Comparison of ENCODE assay signal across 11 cellular contexts in genomic region chr20:59004493-59004762, GRCh38. TPM values are rescaled to one million over a fixed set of nuclear protein-coding genes. Genes with fewer than 3 reads are reported as not detected.
DNase-seq lines count a peak whose midpoint lies in the region; ATAC-seq, FAIRE-seq and TF ChIP-seq lines count a peak whose summit lies in the region.
"Had no signal": no experiment of that assay in that cellular context is flagged by ENCODE, and none has a peak within 500 bp of the region (broad histone marks: within the 10 kb centered on the region; RNA-seq: fewer than 3 reads in every experiment).

No MANE protein-coding gene starts in this region.

- H4K8ac ChIP-seq in H1 (ENCODE audit: extremely low read depth, insufficient read depth, low read length): no peak overlapping the region

- POLR2A ChIA-PET in H1 (lab: Charles Lee; ENCODE audit: partially characterized antibody): no interaction called here

- H3K36me3 ChIP-seq in H1 (ENCODE audit: control insufficient read depth in 2 of 4, insufficient read depth in 4 of 4, low read length in 3 of 4): no peaks in the 10 kb centered on the region
- H3K36me3 ChIP-seq: cardiac muscle cell had no signal

- CTCF ChIA-PET in H1 (lab: Charles Lee; ENCODE audit: partially characterized antibody): interaction anchor here (1.2 kb wide), 1 partner anchor 121 kb away, joined by 4 read pairs; no protein-coding TSS in a partner anchor

- H4K5ac ChIP-seq in H1 (ENCODE audit: insufficient read length, low read depth, low read length): no peak overlapping the region

- no peak overlapping the region for H3K4me2 ChIP-seq in H1 (ENCODE audit: insufficient read depth in 1 of 2, low read depth in 2 of 2, low read length in 2 of 2)

- no peak overlapping the region for H2BK12ac ChIP-seq in H1 (ENCODE audit: low read depth, low read length)

- peaks cover 0 to 6% of the 10 kb centered on the region in 2 experiments for H4K20me1 ChIP-seq in H1 (replicated peaks in 1 of 2; ENCODE audit: control insufficient read depth in 1 of 2, insufficient read depth in 2 of 2, low read length in 2 of 2)

- no peak overlapping the region for H3K27ac ChIP-seq in H1 (ENCODE audit: low read depth, low read length)
- H3K27ac ChIP-seq: cardiac muscle cell had no signal

- H2BK5ac ChIP-seq in H1 (ENCODE audit: low read depth, low read length): no peak overlapping the region

- peaks cover 0 to 12% (median 5%) of the 10 kb centered on the region in 4 experiments; a peak in 3 of 7 replicates for H3K27me3 ChIP-seq in H1 (replicated peaks in 1 of 4; ENCODE audit: control insufficient read depth in 3 of 4, extremely low read depth in 1 of 4, insufficient read depth in 3 of 4, low read length in 3 of 4)
- H3K27me3 ChIP-seq: cardiac muscle cell had no signal

- H3K4me1 ChIP-seq in H1 (replicated peaks in 1 of 4; ENCODE audit: control insufficient read depth in 3 of 4, insufficient read depth in 4 of 4, low read length in 3 of 4): peaks cover 0 to 8% (median 5%) of the 10 kb centered on the region in 4 experiments; a peak in 3 of 7 replicates

- no peak overlapping the region for H3K4ac ChIP-seq in H1 (replicated peaks; ENCODE audit: insufficient read length, low read depth, low read length)

- peaks cover 33% of the 10 kb centered on the region for H3K4me1 Mint-ChIP-seq in activated CD4-positive, alpha-beta T cell treated with anti-CD3 and anti-CD28 coated beads, Interleukin-2, amount 10 ng/mL, durations not matched to agents 24 days and 14 days

- no peaks in the 10 kb centered on the region for H3K9me3 ChIP-seq in H1 (ENCODE audit: insufficient read depth in 2 of 2, low read depth in 1 of 2, low read length in 1 of 2)

- no peak for TF ChIP-seq CTCF in H1 (IDR thresholded peaks at IDR 0.05; ENCODE audit: control extremely low read depth in 1 of 3, insufficient read depth in 1 of 3, low read depth in 1 of 3, low read length in 3 of 3)
- no peak for TF ChIP-seq CTCF in GM10266 (IDR thresholded peaks at IDR 0.05; ENCODE audit: control insufficient read depth, insufficient read depth, low read depth, missing control alignments)

- H3K14ac ChIP-seq in H1 (ENCODE audit: insufficient read length): no peak overlapping the region

- peak overlapping the region; percentile 26 for H3K56ac ChIP-seq in H1 (replicated peaks; ENCODE audit: insufficient read length, low read depth, low read length)

- no peak overlapping the region for H3K18ac ChIP-seq in H1 (ENCODE audit: extremely low read depth, low read length)

- H2AK5ac ChIP-seq in H1 (ENCODE audit: low read depth, low read length): no peak overlapping the region

- ATAC-seq in HG02840 (IDR thresholded peaks at IDR 0.05; ENCODE audit: low FRiP score, unreplicated experiment): no peak
- ATAC-seq: Panc1 had no signal

- no peak overlapping the region for H2AFZ ChIP-seq in H1 (ENCODE audit: low read length)

- TF ChIP-seq EP300 in H1 (IDR thresholded peaks at IDR 0.05; ENCODE audit: borderline replicate concordance in 1 of 2, low read depth in 2 of 2, low read length in 2 of 2): no peak

- H3K9ac ChIP-seq in H1 (replicated peaks in 1 of 4; ENCODE audit: extremely low read depth in 1 of 4, low read depth in 3 of 4, low read length in 3 of 4): no peak overlapping the region

- peak overlapping the region; percentile 91 for H3K27ac Mint-ChIP-seq in activated CD4-positive, alpha-beta T cell treated with anti-CD3 and anti-CD28 coated beads, Interleukin-2, amount 10 ng/mL, durations not matched to agents 24 days and 14 days

- no peak overlapping the region for H3K4me3 ChIP-seq in H1 (ENCODE audit: extremely low read depth in 1 of 4, insufficient read depth in 2 of 4, low read depth in 3 of 4, low read length in 4 of 4)
- H3K4me3 ChIP-seq: cardiac muscle cell had no signal

- intact Hi-C loops in activated CD4-positive, alpha-beta T cell treated with anti-CD3 and anti-CD28 coated beads, Interleukin-2, amount 10 ng/mL, durations not matched to agents 24 days and 14 days (cut with micrococcal nuclease): no loop called here

- peak; percentile 9 for FAIRE-seq in GM12891 (lab: Jason Lieb, UNC)
- no peak for FAIRE-seq in H1 (lab: Jason Lieb, UNC)

- H2BK20ac ChIP-seq in H1 (ENCODE audit: low read length): no peak overlapping the region

- no peaks in the 10 kb centered on the region for H3K27me3 Mint-ChIP-seq in activated CD4-positive, alpha-beta T cell treated with anti-CD3 and anti-CD28 coated beads, Interleukin-2, amount 10 ng/mL, durations not matched to agents 24 days and 14 days

- H3K36me3 Mint-ChIP-seq in activated CD4-positive, alpha-beta T cell treated with anti-CD3 and anti-CD28 coated beads, Interleukin-2, amount 10 ng/mL, durations not matched to agents 24 days and 14 days (ENCODE audit: low read depth): peaks cover 26% of the 10 kb centered on the region

- 83% methylated on average over 4 of the region's 4 CpGs; no CpG with 5 or more reads in 1 of the 2 experiments for WGBS in H1 (ENCODE audit: extremely low coverage in 1 of 2, insufficient coverage in 1 of 2, insufficient read length in 1 of 2, insufficient replicate concordance in 2 of 2, low coverage in 1 of 2, low lambda C conversion rate in 2 of 2, missing lambda C conversion rate in 1 of 2), 2 experiments

- no peak overlapping the region for H2BK120ac ChIP-seq in H1 (replicated peaks; ENCODE audit: low read depth, low read length)

- no peak overlapping the region for H4K91ac ChIP-seq in H1 (replicated peaks; ENCODE audit: insufficient read length, low read length)

- no peaks in the 10 kb centered on the region for H3K79me2 ChIP-seq in H1 (ENCODE audit: control insufficient read depth in 1 of 2, insufficient read depth in 2 of 2, low read length in 2 of 2)

- H2BK15ac ChIP-seq in H1 (ENCODE audit: low read length): no peak overlapping the region

- TF ChIP-seq POLR2A in GM12891 (IDR thresholded peaks at IDR 0.05; ENCODE audit: low read depth, low read length): no peak
- no peak for TF ChIP-seq POLR2A in H1 (IDR thresholded peaks at IDR 0.05; ENCODE audit: control extremely low read depth in 1 of 2, low read depth in 2 of 2, low read length in 2 of 2)

- peaks cover 2% of the 10 kb centered on the region; the same call in 1 of the 2 replicates for H3K23me2 ChIP-seq in H1 (ENCODE audit: low read depth, low read length)

- H3K4me3 Mint-ChIP-seq in activated CD4-positive, alpha-beta T cell treated with anti-CD3 and anti-CD28 coated beads, Interleukin-2, amount 10 ng/mL, durations not matched to agents 24 days and 14 days: peak overlapping the region; percentile 89

- no peaks in the 10 kb centered on the region for H3K9me3 Mint-ChIP-seq in activated CD4-positive, alpha-beta T cell treated with anti-CD3 and anti-CD28 coated beads, Interleukin-2, amount 10 ng/mL, durations not matched to agents 24 days and 14 days

- no peaks in the 10 kb centered on the region for H3K79me1 ChIP-seq in H1 (ENCODE audit: low read depth, low read length)

- DNase-seq in GM12891 (ENCODE audit: insufficient read length, low spot score) (peak; percentile 80), H1 (ENCODE audit: low read depth in 1 of 2, low spot score in 2 of 2) (no peak), NCI-H1092 treated with DMSO at 0.1 percent for 48 hours (lab: John Stamatoyannopoulos, UW) (no peak), GM10266 (ENCODE audit: extremely low spot score) (no peak), T1000 (lab: John Stamatoyannopoulos, UW) (no peak)
- DNase-seq in activated CD4-positive, alpha-beta T cell treated with anti-CD3 and anti-CD28 coated beads, Interleukin-2, amount 10 ng/mL, durations not matched to agents 24 days and 14 days: no peak
- DNase-seq in stimulated activated CD4-positive, alpha-beta T cell treated with anti-CD3 and anti-CD28 coated beads, Interleukin-1b, Interleukin-23, amount 100 ng/mL, for 48 hours: peak; percentile 50

- no peak for TF ChIP-seq RAD21 in H1 (IDR thresholded peaks at IDR 0.05 in 1 of 2, conservative IDR thresholded peaks at IDR 0.05 in 1 of 2; ENCODE audit: low read depth in 2 of 2, low read length in 2 of 2)

- no peak overlapping the region for H3K23ac ChIP-seq in H1 (ENCODE audit: insufficient read length)

RNA-seq across cellular contexts. Expression of gene CTSZ, which starts 2.6 kb away (rescaled TPM):
- 190 TPM for polyA plus RNA-seq in GM12891 (2012; ENCODE audit: low read depth, missing spikeins)
- 48.1 and 51.1 TPM in 2 replicates for total RNA-seq in activated CD4-positive, alpha-beta T cell treated with anti-CD3 and anti-CD28 coated beads, Interleukin-2, amount 10 ng/mL, durations not matched to agents 24 days and 14 days
- 32.3 and 32.8 TPM in 2 replicates for total RNA-seq in H1 (2021; fragmentation: NEBNext Ultra II Directional; extraction: Animal tissue kit (Norgen Biotek cat#: 25700))
- polyA plus RNA-seq in H1 (2011; rRNA removed): 34.0 and 37.3 TPM in 2 replicates
- polyA plus RNA-seq in H1 (2011; cell fraction: cytosol; rRNA removed): 40.6 TPM
- polyA plus RNA-seq in H1 (2011; cell fraction: nucleus; rRNA removed): 20.6 TPM
- 28.5 to 44.8 TPM (median 40.1 TPM) in 4 replicates for polyA plus RNA-seq in H1 (2012, experiment 1 of 2)
- 14.9 TPM for polyA plus RNA-seq in H1 (2012, experiment 2 of 2)
- 22.7 TPM for polyA plus RNA-seq in H1 (2013, experiment 1 of 2)
- polyA plus RNA-seq in H1 (2013, experiment 2 of 2): 28.3 TPM
- 18.3 and 24.6 TPM in 2 replicates for polyA minus RNA-seq in H1 (2011; rRNA and poly(A)+ RNA removed)
- 11.0 TPM for polyA minus RNA-seq in H1 (2011; cell fraction: cytosol; rRNA and poly(A)+ RNA removed)
- 18.3 TPM for polyA minus RNA-seq in H1 (2011; cell fraction: nucleus; rRNA and poly(A)+ RNA removed)

RNA-seq across cellular contexts. Expression of gene TUBB1, which starts 14.8 kb away (rescaled TPM):
- 0.27 TPM for polyA plus RNA-seq in GM12891 (2012; ENCODE audit: low read depth, missing spikeins)
- not detected in 2 replicates for total RNA-seq in activated CD4-positive, alpha-beta T cell treated with anti-CD3 and anti-CD28 coated beads, Interleukin-2, amount 10 ng/mL, durations not matched to agents 24 days and 14 days
- total RNA-seq in H1 (2021; fragmentation: NEBNext Ultra II Directional; extraction: Animal tissue kit (Norgen Biotek cat#: 25700)): not detected in 2 replicates
- polyA plus RNA-seq in H1 (2011; rRNA removed): not detected in 2 replicates
- 0.04 TPM for polyA plus RNA-seq in H1 (2011; cell fraction: cytosol; rRNA removed)
- 0.04 TPM for polyA plus RNA-seq in H1 (2011; cell fraction: nucleus; rRNA removed)
- 0.12 to 0.29 TPM (median 0.20 TPM) in 4 replicates for polyA plus RNA-seq in H1 (2012, experiment 1 of 2)
- polyA plus RNA-seq in H1 (2012, experiment 2 of 2): not detected
- polyA plus RNA-seq in H1 (2013, experiment 1 of 2): not detected
- polyA plus RNA-seq in H1 (2013, experiment 2 of 2): not detected
- polyA minus RNA-seq in H1 (2011; rRNA and poly(A)+ RNA removed): not detected in 2 replicates
- polyA minus RNA-seq in H1 (2011; cell fraction: cytosol; rRNA and poly(A)+ RNA removed): not detected
- not detected for polyA minus RNA-seq in H1 (2011; cell fraction: nucleus; rRNA and poly(A)+ RNA removed)
- total RNA-seq: left colon had no signal
- polyA plus RNA-seq: cardiac muscle cell had no signal

RNA-seq across cellular contexts. Expression of gene NELFCD, which starts 23.4 kb away (rescaled TPM):
- 62.4 TPM for polyA plus RNA-seq in GM12891 (2012; ENCODE audit: low read depth, missing spikeins)
- 119 and 120 TPM in 2 replicates for total RNA-seq in activated CD4-positive, alpha-beta T cell treated with anti-CD3 and anti-CD28 coated beads, Interleukin-2, amount 10 ng/mL, durations not matched to agents 24 days and 14 days
- total RNA-seq in H1 (2021; fragmentation: NEBNext Ultra II Directional; extraction: Animal tissue kit (Norgen Biotek cat#: 25700)): 56.3 and 59.6 TPM in 2 replicates
- 35.5 and 35.8 TPM in 2 replicates for polyA plus RNA-seq in H1 (2011; rRNA removed)
- 60.1 TPM for polyA plus RNA-seq in H1 (2011; cell fraction: cytosol; rRNA removed)
- 127 TPM for polyA plus RNA-seq in H1 (2011; cell fraction: nucleus; rRNA removed)
- polyA plus RNA-seq in H1 (2012, experiment 1 of 2): 49.6 to 60.5 TPM (median 53.9 TPM) in 4 replicates
- 33.3 TPM for polyA plus RNA-seq in H1 (2012, experiment 2 of 2)
- 38.1 TPM for polyA plus RNA-seq in H1 (2013, experiment 1 of 2)
- polyA plus RNA-seq in H1 (2013, experiment 2 of 2): 35.7 TPM
- polyA minus RNA-seq in H1 (2011; rRNA and poly(A)+ RNA removed): 71.8 and 76.0 TPM in 2 replicates
- 27.4 TPM for polyA minus RNA-seq in H1 (2011; cell fraction: cytosol; rRNA and poly(A)+ RNA removed)
- polyA minus RNA-seq in H1 (2011; cell fraction: nucleus; rRNA and poly(A)+ RNA removed): 45.8 TPM

RNA-seq across cellular contexts. Expression of gene ATP5F1E, which starts 27.7 kb away (rescaled TPM):
- 146 TPM for polyA plus RNA-seq in GM12891 (2012; ENCODE audit: low read depth, missing spikeins)
- 69.9 and 70.9 TPM in 2 replicates for total RNA-seq in activated CD4-positive, alpha-beta T cell treated with anti-CD3 and anti-CD28 coated beads, Interleukin-2, amount 10 ng/mL, durations not matched to agents 24 days and 14 days
- total RNA-seq in H1 (2021; fragmentation: NEBNext Ultra II Directional; extraction: Animal tissue kit (Norgen Biotek cat#: 25700)): 45.5 and 47.8 TPM in 2 replicates
- 12.1 and 15.7 TPM in 2 replicates for polyA plus RNA-seq in H1 (2011; rRNA removed)
- polyA plus RNA-seq in H1 (2011; cell fraction: cytosol; rRNA removed): 23.4 TPM
- polyA plus RNA-seq in H1 (2011; cell fraction: nucleus; rRNA removed): 9.1 TPM
- 44.3 to 62.7 TPM (median 56.7 TPM) in 4 replicates for polyA plus RNA-seq in H1 (2012, experiment 1 of 2)
- polyA plus RNA-seq in H1 (2012, experiment 2 of 2): 7.3 TPM
- 55.2 TPM for polyA plus RNA-seq in H1 (2013, experiment 1 of 2)
- polyA plus RNA-seq in H1 (2013, experiment 2 of 2): 53.9 TPM
- polyA minus RNA-seq in H1 (2011; rRNA and poly(A)+ RNA removed): 3.9 and 4.2 TPM in 2 replicates
- polyA minus RNA-seq in H1 (2011; cell fraction: cytosol; rRNA and poly(A)+ RNA removed): 12.0 TPM
- 14.7 TPM for polyA minus RNA-seq in H1 (2011; cell fraction: nucleus; rRNA and poly(A)+ RNA removed)

RNA-seq across cellular contexts. Expression of gene PRELID3B, which starts 38.2 kb away (rescaled TPM):
- polyA plus RNA-seq in GM12891 (2012; ENCODE audit: low read depth, missing spikeins): 63.8 TPM
- total RNA-seq in activated CD4-positive, alpha-beta T cell treated with anti-CD3 and anti-CD28 coated beads, Interleukin-2, amount 10 ng/mL, durations not matched to agents 24 days and 14 days: 119 and 123 TPM in 2 replicates
- 43.2 and 50.5 TPM in 2 replicates for total RNA-seq in H1 (2021; fragmentation: NEBNext Ultra II Directional; extraction: Animal tissue kit (Norgen Biotek cat#: 25700))
- 4.6 and 8.1 TPM in 2 replicates for polyA plus RNA-seq in H1 (2011; rRNA removed)
- 11.6 TPM for polyA plus RNA-seq in H1 (2011; cell fraction: cytosol; rRNA removed)
- 30.8 TPM for polyA plus RNA-seq in H1 (2011; cell fraction: nucleus; rRNA removed)
- polyA plus RNA-seq in H1 (2012, experiment 1 of 2): 12.4 to 17.0 TPM (median 14.1 TPM) in 4 replicates
- 1.3 TPM for polyA plus RNA-seq in H1 (2012, experiment 2 of 2)
- 15.5 TPM for polyA plus RNA-seq in H1 (2013, experiment 1 of 2)
- polyA plus RNA-seq in H1 (2013, experiment 2 of 2): 14.8 TPM
- polyA minus RNA-seq in H1 (2011; rRNA and poly(A)+ RNA removed): 28.0 and 28.8 TPM in 2 replicates
- polyA minus RNA-seq in H1 (2011; cell fraction: cytosol; rRNA and poly(A)+ RNA removed): 21.1 TPM
- 16.9 TPM for polyA minus RNA-seq in H1 (2011; cell fraction: nucleus; rRNA and poly(A)+ RNA removed)

Comparison
In these comparisons a context has a peak if more than half of its experiments do, and no peak if none do; other contexts are left out.
1. DNase-seq: peak in GM12891 (single experiment) and stimulated activated CD4-positive, alpha-beta T cell treated with anti-CD3 and anti-CD28 coated beads, Interleukin-1b, Interleukin-23, amount 100 ng/mL, for 48 hours (single experiment); none in activated CD4-positive, alpha-beta T cell treated with anti-CD3 and anti-CD28 coated beads, Interleukin-2, amount 10 ng/mL, durations not matched to agents 24 days and 14 days (single experiment), H1 (0 of 2), NCI-H1092 treated with DMSO at 0.1 percent for 48 hours (single experiment), GM10266 (single experiment) and T1000 (single experiment).